11 cellular contexts compared by ENCODE assay signal in genomic region chr6:42694586-42694985, GRCh38. TPM values are rescaled to one million over a fixed set of nuclear protein-coding genes. Genes with fewer than 3 reads are reported as not detected.
DNase-seq lines count a peak whose midpoint lies in the region; ATAC-seq and TF ChIP-seq lines count a peak whose summit lies in the region.
"Had no signal": no experiment of that assay in that cellular context is flagged by ENCODE, and none has a peak within 500 bp of the region (broad histone marks: within the 10 kb centered on the region; RNA-seq: fewer than 3 reads in every experiment).

No MANE protein-coding gene starts in this region.

- intact Hi-C loops in activated CD4-positive, alpha-beta T cell treated with anti-CD3 and anti-CD28 coated beads, Interleukin-2, amount 10 ng/mL, durations not matched to agents 24 days and 14 days (cut with micrococcal nuclease): no loop called here
- intact Hi-C loops in activated B cell treated with CpG ODN at 0.5 μM for 24 hours (cut with micrococcal nuclease): loop anchor here (5.0 kb wide), 1 partner anchor 33 kb away; no protein-coding TSS in a partner anchor

- no peaks in the 10 kb centered on the region for H3K27me3 Mint-ChIP-seq in activated CD4-positive, alpha-beta T cell treated with anti-CD3 and anti-CD28 coated beads, Interleukin-2, amount 10 ng/mL, durations not matched to agents 24 days and 14 days
- H3K27me3 Mint-ChIP-seq in activated B cell treated with CpG ODN at 0.5 μM for 24 hours: no peaks in the 10 kb centered on the region

- H3K4me3 ChIP-seq in fibroblast of villous mesenchyme (ENCODE audit: low read depth, low read length): no peak overlapping the region
- H3K4me3 ChIP-seq: mucosa of descending colon, PC-9 had no signal

- no peaks in the 10 kb centered on the region for H3K9me3 Mint-ChIP-seq in activated CD4-positive, alpha-beta T cell treated with anti-CD3 and anti-CD28 coated beads, Interleukin-2, amount 10 ng/mL, durations not matched to agents 24 days and 14 days
- H3K9me3 Mint-ChIP-seq in activated B cell treated with CpG ODN at 0.5 μM for 24 hours: no peaks in the 10 kb centered on the region
- no peaks in the 10 kb centered on the region for H3K9me3 Mint-ChIP-seq in stimulated activated effector memory CD8-positive, alpha-beta T cell treated with anti-CD3 and anti-CD28 coated beads, Interleukin-12 subunit alpha, Interleukin-12 subunit beta, amount 100 ng/mL, for 72 hours

- CTCF ChIA-PET in activated B cell treated with CpG ODN at 0.5 μM for 24 hours (lab: Charles Lee): interaction anchor here (0.6 to 1.2 kb wide), 2 partner anchors 33 to 198 kb away, joined by 3 to 4 read pairs; no protein-coding TSS in a partner anchor

- peaks cover 32% of the 10 kb centered on the region for H3K4me1 Mint-ChIP-seq in activated CD4-positive, alpha-beta T cell treated with anti-CD3 and anti-CD28 coated beads, Interleukin-2, amount 10 ng/mL, durations not matched to agents 24 days and 14 days
- peaks cover 15% of the 10 kb centered on the region for H3K4me1 Mint-ChIP-seq in activated B cell treated with CpG ODN at 0.5 μM for 24 hours
- peaks cover 15% of the 10 kb centered on the region for H3K4me1 Mint-ChIP-seq in stimulated activated effector memory CD8-positive, alpha-beta T cell treated with anti-CD3 and anti-CD28 coated beads, Interleukin-12 subunit alpha, Interleukin-12 subunit beta, amount 100 ng/mL, for 72 hours

- TF ChIP-seq CTCF in activated B cell treated with CpG ODN at 0.5 μM for 24 hours (IDR thresholded peaks at IDR 0.05) (no peak), fibroblast of villous mesenchyme (IDR thresholded peaks at IDR 0.05; ENCODE audit: insufficient read depth, low read depth, low read length) (no peak)

- POLR2A ChIA-PET in activated B cell treated with CpG ODN at 0.5 μM for 24 hours (lab: Charles Lee): interaction anchor here (0.6 to 0.9 kb wide), 2 partner anchors 98 to 185 kb away, joined by 4 read pairs; partner anchors contain the start of gene RPL7L1

- H3K36me3 Mint-ChIP-seq in activated CD4-positive, alpha-beta T cell treated with anti-CD3 and anti-CD28 coated beads, Interleukin-2, amount 10 ng/mL, durations not matched to agents 24 days and 14 days (ENCODE audit: low read depth): peaks cover 43% of the 10 kb centered on the region
- H3K36me3 Mint-ChIP-seq in activated B cell treated with CpG ODN at 0.5 μM for 24 hours (ENCODE audit: low read depth): peaks cover 51% of the 10 kb centered on the region
- peaks cover 56% of the 10 kb centered on the region for H3K36me3 Mint-ChIP-seq in stimulated activated effector memory CD8-positive, alpha-beta T cell treated with anti-CD3 and anti-CD28 coated beads, Interleukin-12 subunit alpha, Interleukin-12 subunit beta, amount 100 ng/mL, for 72 hours

- ATAC-seq in activated B cell treated with CpG ODN at 0.5 μM for 24 hours (ENCODE audit: low read depth) (no peak), HG02870 (IDR thresholded peaks at IDR 0.05; ENCODE audit: unreplicated experiment) (no peak)
- no peak for ATAC-seq in stimulated activated effector memory CD8-positive, alpha-beta T cell treated with anti-CD3 and anti-CD28 coated beads, Interleukin-12 subunit alpha, Interleukin-12 subunit beta, amount 100 ng/mL, for 72 hours

- H3K27ac Mint-ChIP-seq in activated CD4-positive, alpha-beta T cell treated with anti-CD3 and anti-CD28 coated beads, Interleukin-2, amount 10 ng/mL, durations not matched to agents 24 days and 14 days: peak overlapping the region; percentile 35
- H3K27ac Mint-ChIP-seq in activated B cell treated with CpG ODN at 0.5 μM for 24 hours: peak overlapping the region; percentile 81
- peak overlapping the region; percentile 24 for H3K27ac Mint-ChIP-seq in stimulated activated effector memory CD8-positive, alpha-beta T cell treated with anti-CD3 and anti-CD28 coated beads, Interleukin-12 subunit alpha, Interleukin-12 subunit beta, amount 100 ng/mL, for 72 hours

- DNase-seq in activated CD4-positive, alpha-beta T cell treated with anti-CD3 and anti-CD28 coated beads, Interleukin-2, amount 10 ng/mL, durations not matched to agents 24 days and 14 days: no peak
- DNase-seq in activated CD4-positive, alpha-beta T cell treated with anti-CD3 and anti-CD28 coated beads for 4 hours: no peak
- DNase-seq in activated B cell treated with CpG ODN at 0.5 μM for 24 hours (no peak), fibroblast of villous mesenchyme (ENCODE audit: low read depth) (peak; percentile 30), NCI-H526 treated with DMSO at 0.1 percent for 48 hours (lab: John Stamatoyannopoulos, UW) (no peak), OCI-M1 (lab: John Stamatoyannopoulos, UW) (no peak)
- no peak for DNase-seq in stimulated activated effector memory CD8-positive, alpha-beta T cell treated with anti-CD3 and anti-CD28 coated beads, Interleukin-12 subunit alpha, Interleukin-12 subunit beta, amount 100 ng/mL, for 72 hours (ENCODE audit: low spot score in 2 of 2)
- DNase-seq: mucosa of descending colon, NCI-H187 treated with DMSO at 0.1 percent for 48 hours had no signal

- H3K4me3 Mint-ChIP-seq in activated CD4-positive, alpha-beta T cell treated with anti-CD3 and anti-CD28 coated beads, Interleukin-2, amount 10 ng/mL, durations not matched to agents 24 days and 14 days: no peak overlapping the region
- no peak overlapping the region for H3K4me3 Mint-ChIP-seq in activated B cell treated with CpG ODN at 0.5 μM for 24 hours
- no peak overlapping the region for H3K4me3 Mint-ChIP-seq in stimulated activated effector memory CD8-positive, alpha-beta T cell treated with anti-CD3 and anti-CD28 coated beads, Interleukin-12 subunit alpha, Interleukin-12 subunit beta, amount 100 ng/mL, for 72 hours

RNA-seq across cellular contexts. Expression of gene PRPH2, which starts 27.8 kb away (rescaled TPM):
- total RNA-seq in activated CD4-positive, alpha-beta T cell treated with anti-CD3 and anti-CD28 coated beads, Interleukin-2, amount 10 ng/mL, durations not matched to agents 24 days and 14 days: not detected in 2 replicates
- total RNA-seq in activated B cell treated with CpG ODN at 0.5 μM for 24 hours: 0.07 TPM in 1 of 2 replicates, not detected in the other
- total RNA-seq in fibroblast of villous mesenchyme: 2.6 and 5.2 TPM in 2 replicates
- total RNA-seq: PC-9 had no signal

RNA-seq across cellular contexts. Expression of gene TBCC, which starts 51.3 kb away (rescaled TPM):
- 18.4 TPM in 2 replicates for total RNA-seq in activated CD4-positive, alpha-beta T cell treated with anti-CD3 and anti-CD28 coated beads, Interleukin-2, amount 10 ng/mL, durations not matched to agents 24 days and 14 days
- 41.5 and 41.7 TPM in 2 replicates for total RNA-seq in activated B cell treated with CpG ODN at 0.5 μM for 24 hours
- total RNA-seq in fibroblast of villous mesenchyme: 38.7 and 42.3 TPM in 2 replicates

Comparison
In these comparisons a context has a peak if more than half of its experiments do, and no peak if none do; other contexts are left out.
1. H3K27ac Mint-ChIP-seq: peak in every context shown above with its lines; median percentile 81 in activated B cell treated with CpG ODN at 0.5 μM for 24 hours; 35 in activated CD4-positive, alpha-beta T cell treated with anti-CD3 and anti-CD28 coated beads, Interleukin-2, amount 10 ng/mL, durations not matched to agents 24 days and 14 days; 24 in stimulated activated effector memory CD8-positive, alpha-beta T cell treated with anti-CD3 and anti-CD28 coated beads, Interleukin-12 subunit alpha, Interleukin-12 subunit beta, amount 100 ng/mL, for 72 hours.